Comparison of ENCODE assay signal across 21 cellular contexts in genomic region chr22:49643466-49643865, GRCh38.
"Had no signal": no experiment of that assay in that cellular context is flagged by ENCODE, and none has a peak within 500 bp of the region (broad histone marks: within the 10 kb centered on the region; RNA-seq: fewer than 3 reads in every experiment).

No MANE protein-coding gene starts in this region.

- H3K27ac ChIP-seq: coronary artery, dorsolateral prefrontal cortex, esophagus muscularis mucosa, foreskin keratinocyte, gastroesophageal sphincter, heart left ventricle, hepatocyte, lower lobe of right lung had no signal

- DNase-seq: dermis blood vessel endothelial cell; effector CD4-positive, alpha-beta T cell; effector memory CD4-positive, alpha-beta T cell; foreskin keratinocyte; heart left ventricle; hypothalamus; immature natural killer cell; islet precursor cell; kidney; kidney glomerular epithelial cell; left colon; left ventricle myocardium superior; lower lobe of right lung; mesenchymal stem cell; mucosa of descending colon had no signal

- H3K36me3 ChIP-seq: gastroesophageal sphincter, lower lobe of right lung had no signal

- H3K4me3 ChIP-seq: coronary artery, dorsolateral prefrontal cortex, esophagus muscularis mucosa, gastroesophageal sphincter, heart left ventricle, hepatocyte, lower lobe of right lung, mucosa of descending colon had no signal

- H3K4me2 ChIP-seq: hepatocyte had no signal

- H3K9me3 ChIP-seq: esophagus muscularis mucosa, gastroesophageal sphincter, heart left ventricle, lower lobe of right lung, mucosa of descending colon had no signal

- ATAC-seq: foreskin keratinocyte, gastroesophageal sphincter, heart left ventricle, left colon, left lobe of liver, left ventricle myocardium superior, lower lobe of right lung, mucosa of descending colon had no signal

- H3K27me3 ChIP-seq: foreskin keratinocyte, hepatocyte had no signal

- H2AFZ ChIP-seq: hepatocyte had no signal

- H3K79me2 ChIP-seq: hepatocyte had no signal

- H3K4me1 ChIP-seq: foreskin keratinocyte, gastroesophageal sphincter had no signal
